In genomic region chr5:177553671-177554429, GRCh38 we compare ENCODE assay signal across 1 cellular context.
A peak's percentile ranks its signal among the peaks of the same experiment; 100 is the strongest.
TF ChIP-seq lines count a peak whose summit lies in the region.

No MANE protein-coding gene starts in this region.

TF ChIP-seq in HEK293, 187 proteins besides CTCF, POLR2A, EP300 and RAD21 (continued from another document):
- peak; percentile 38; the same call in 1 of the 2 replicates for TF ChIP-seq ZBTB20 (tag by site-specific recombination; IDR thresholded peaks at IDR 0.05)
- 0 out of 2 replicates have a peak, but pooled peaks have one; percentile 20 for TF ChIP-seq ZBTB10 (tag by site-specific recombination; IDR thresholded peaks at IDR 0.05)
- peak; percentile 54 for TF ChIP-seq KLF9 (tag by site-specific recombination; IDR thresholded peaks at IDR 0.05; ENCODE audit: low read depth)
- peak; percentile 49; the same call in 1 of the 2 replicates for TF ChIP-seq EGR2 (tag by site-specific recombination; IDR thresholded peaks at IDR 0.05; ENCODE audit: low read depth)
- TF ChIP-seq ZBTB17 (tag by site-specific recombination; IDR thresholded peaks at IDR 0.05): peak; percentile 30
- TF ChIP-seq GLIS2 (tag by site-specific recombination; IDR thresholded peaks at IDR 0.05): peak; percentile 85
- TF ChIP-seq ZBTB26 (tag by site-specific recombination; optimal IDR thresholded peaks at IDR 0.05): peak; percentile 70
- no peak for TF ChIP-seq ZNF558 (tag by site-specific recombination; IDR thresholded peaks at IDR 0.05)
- peak; percentile 50 for TF ChIP-seq ZIC2 (tag by site-specific recombination; IDR thresholded peaks at IDR 0.05)
- no peak for TF ChIP-seq ZBTB7A (tag by site-specific recombination; IDR thresholded peaks at IDR 0.05; ENCODE audit: low read depth)
- TF ChIP-seq ZNF16 (tag by site-specific recombination; IDR thresholded peaks at IDR 0.05; ENCODE audit: low read depth): no peak
- 0 out of 2 replicates have a peak, but pooled peaks have one; percentile 30 for TF ChIP-seq KLF1 (tag by site-specific recombination; IDR thresholded peaks at IDR 0.05)
- TF ChIP-seq ZNF837 (tag by site-specific recombination; IDR thresholded peaks at IDR 0.05): no peak
TF ChIP-seq in HEK293: peak in this region for 20.
